In the genomic region with DNA sequence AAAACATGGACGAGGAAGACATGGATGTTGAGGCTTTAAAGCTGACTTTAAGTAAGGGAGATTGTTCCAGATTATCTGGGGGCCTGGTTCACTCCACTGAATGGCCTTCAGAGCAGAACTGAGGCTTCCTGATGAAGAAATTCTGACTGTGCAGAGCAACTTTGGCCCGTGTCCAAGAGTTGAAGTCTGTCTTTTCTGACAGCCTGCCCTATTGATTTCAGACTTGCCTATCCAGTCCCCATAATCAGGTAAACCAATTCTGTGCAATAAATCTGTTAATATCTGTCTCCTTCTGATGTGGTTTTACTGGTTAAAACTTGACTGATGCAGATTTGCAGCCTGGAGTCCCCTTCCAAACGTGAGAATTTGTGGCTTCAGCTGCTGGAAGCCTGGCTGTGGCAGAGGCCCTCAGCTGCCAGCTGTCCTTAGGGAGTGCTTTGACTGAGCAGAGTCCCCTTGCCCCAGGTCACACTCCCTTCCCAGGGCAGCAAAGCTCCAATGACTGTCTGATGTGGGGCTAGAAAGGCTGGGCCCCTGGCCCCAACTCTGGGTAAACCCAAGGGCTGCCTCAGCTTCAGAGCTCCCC, we compare ENCODE assay signal across 11 cellular contexts.
A peak's percentile ranks its signal among the peaks of the same experiment; 100 is the strongest.
DNase-seq lines count a peak whose midpoint lies in the region; ATAC-seq and TF ChIP-seq lines count a peak whose summit lies in the region.
"Had no signal": no experiment of that assay in that cellular context is flagged by ENCODE, and none has a peak within 500 bp of the region (broad histone marks: within the 10 kb centered on the region; RNA-seq: fewer than 3 reads in every experiment).

No MANE protein-coding gene starts in this region.

- no peaks in the 10 kb centered on the region for H3K36me3 ChIP-seq in MG63
- H3K36me3 ChIP-seq in adipocyte (ENCODE audit: control insufficient read depth, insufficient read depth, low read length, severe bottlenecking) = no peaks in the 10 kb centered on the region
- no peaks in the 10 kb centered on the region for H3K36me3 ChIP-seq in right lobe of liver
- H3K36me3 ChIP-seq in endodermal cell (ENCODE audit: control insufficient read depth, insufficient read depth, low read length) = no peaks in the 10 kb centered on the region

- peak overlapping the region; percentile 35 for H3K27ac Mint-ChIP-seq in CD4-positive, alpha-beta T cell
- no peak overlapping the region for H3K27ac Mint-ChIP-seq in HFFc6
- no peak overlapping the region for H3K27ac Mint-ChIP-seq in endodermal cell
- H3K27ac Mint-ChIP-seq: activated CD4-positive, alpha-beta T cell treated with anti-CD3 and anti-CD28 coated beads, Interleukin-2, amount 10 ng/mL, durations not matched to agents 24 days and 14 days; progenitor cell of endocrine pancreas had no signal

- no peaks in the 10 kb centered on the region for H3K27me3 ChIP-seq in CD4-positive, alpha-beta T cell (ENCODE audit: control insufficient read depth, insufficient read depth, low read length)
- H3K27me3 ChIP-seq in MG63 (no peaks in the 10 kb centered on the region), adipocyte (replicated peaks; ENCODE audit: control insufficient read depth, insufficient read depth, low read length) (peaks cover 20% of the 10 kb centered on the region), right lobe of liver (no peaks in the 10 kb centered on the region), endodermal cell (ENCODE audit: control insufficient read depth, insufficient read depth, low read length, poor library complexity, severe bottlenecking) (no peaks in the 10 kb centered on the region)

- no peak overlapping the region for H3K27ac ChIP-seq in CD4-positive, alpha-beta T cell (ENCODE audit: low read depth, low read length)
- H3K27ac ChIP-seq in right lobe of liver (no peak overlapping the region), endodermal cell (ENCODE audit: low read depth, low read length) (no peak overlapping the region)

- ATAC-seq in CD4-positive, alpha-beta T cell (ENCODE audit: poor library complexity) = peak; percentile 34
- ATAC-seq in right lobe of liver (peak; percentile 70 to 90 (median 86)), GM19397 (IDR thresholded peaks at IDR 0.05; ENCODE audit: unreplicated experiment) (no peak)

- H3K4me3 Mint-ChIP-seq in CD4-positive, alpha-beta T cell = no peak overlapping the region
- H3K4me3 Mint-ChIP-seq in HFFc6 (no peak overlapping the region), endodermal cell (no peak overlapping the region)
- H3K4me3 Mint-ChIP-seq: activated CD4-positive, alpha-beta T cell treated with anti-CD3 and anti-CD28 coated beads, Interleukin-2, amount 10 ng/mL, durations not matched to agents 24 days and 14 days had no signal

- H3K9ac ChIP-seq in adipocyte (ENCODE audit: low read length) = peak overlapping the region; percentile 28
- no peak overlapping the region for H3K9ac ChIP-seq in endodermal cell (ENCODE audit: extremely low read depth, low read length, poor library complexity, severe bottlenecking)

- no peak for TF ChIP-seq CTCF in CD4-positive, alpha-beta T cell (IDR thresholded peaks at IDR 0.05)
- TF ChIP-seq CTCF in right lobe of liver (IDR thresholded peaks at IDR 0.05) (no peak), HFFc6 (IDR thresholded peaks at IDR 0.05) (no peak), endodermal cell (conservative IDR thresholded peaks at IDR 0.05) (no peak)

- peak in 3 of 10 experiments; percentile 4 to 16 (median 9) for DNase-seq in CD4-positive, alpha-beta T cell
- DNase-seq in MG63 = peak; percentile 9
- peak; percentile 52 for DNase-seq in adipocyte (ENCODE audit: low read depth)
- peak in 2 of 3 donors; percentile 62 to 76 for DNase-seq in right lobe of liver
- DNase-seq in HPDE6-E6E7 (ENCODE audit: extremely low spot score) = no peak
- DNase-seq in HFFc6 = no peak
- DNase-seq in endodermal cell = no peak
- DNase-seq: activated CD4-positive, alpha-beta T cell treated with anti-CD3 and anti-CD28 coated beads, Interleukin-2, amount 10 ng/mL, durations not matched to agents 24 days and 14 days; cerebellar nuclear complex had no signal

- H3K4me3 ChIP-seq in MG63 (no peak overlapping the region), adipocyte (ENCODE audit: low read length) (no peak overlapping the region), right lobe of liver (no peak overlapping the region), endodermal cell (ENCODE audit: low read length) (no peak overlapping the region)

- intact Hi-C loops in CD4-positive, alpha-beta T cell (cut with DNase I, micrococcal nuclease) = no loop called here
- intact Hi-C loops in right lobe of liver (cut with DNase I) = no loop called here

- CTCF ChIA-PET in CD4-positive, alpha-beta T cell (lab: Charles Lee) = interaction anchor here (1.3 kb wide), 1 partner anchor 9 kb away, joined by 3 read pairs; no protein-coding TSS in a partner anchor

- TF ChIP-seq POLR2A in right lobe of liver (IDR thresholded peaks at IDR 0.05) = no peak

- peaks cover 38% of the 10 kb centered on the region for H3K4me1 Mint-ChIP-seq in CD4-positive, alpha-beta T cell (ENCODE audit: low read depth)
- H3K4me1 Mint-ChIP-seq in HFFc6 (ENCODE audit: low read depth) = no peaks in the 10 kb centered on the region
- peaks cover 13% of the 10 kb centered on the region for H3K4me1 Mint-ChIP-seq in endodermal cell

- H3K36me3 Mint-ChIP-seq in CD4-positive, alpha-beta T cell (ENCODE audit: low read depth) = no peaks in the 10 kb centered on the region
- H3K36me3 Mint-ChIP-seq in HFFc6 (ENCODE audit: low read depth) (no peaks in the 10 kb centered on the region), endodermal cell (ENCODE audit: low read depth) (no peaks in the 10 kb centered on the region)

- POLR2A ChIA-PET in CD4-positive, alpha-beta T cell (lab: Charles Lee) = interaction anchor here (0.7 to 1.1 kb wide), 3 partner anchors 37 to 311 kb away, joined by 3 read pairs; a partner anchor contains a TSS

- H3K9me3 ChIP-seq in CD4-positive, alpha-beta T cell (ENCODE audit: control insufficient read depth, low read length) = no peaks in the 10 kb centered on the region
- no peaks in the 10 kb centered on the region for H3K9me3 ChIP-seq in MG63
- H3K9me3 ChIP-seq in adipocyte (ENCODE audit: control insufficient read depth, low read length) = no peaks in the 10 kb centered on the region
- no peaks in the 10 kb centered on the region for H3K9me3 ChIP-seq in right lobe of liver
- H3K9me3 ChIP-seq in endodermal cell (ENCODE audit: control insufficient read depth, low read length) = no peaks in the 10 kb centered on the region

- H3K4me1 ChIP-seq in adipocyte (ENCODE audit: control insufficient read depth, insufficient read depth, low read length) (peaks cover 32% of the 10 kb centered on the region), right lobe of liver (peaks cover 0 to 12% (median 6%) of the 10 kb centered on the region in 4 donors), endodermal cell (ENCODE audit: control insufficient read depth, insufficient read depth, low read length) (no peaks in the 10 kb centered on the region)

- no peaks in the 10 kb centered on the region for H3K27me3 Mint-ChIP-seq in CD4-positive, alpha-beta T cell
- H3K27me3 Mint-ChIP-seq in HFFc6 (ENCODE audit: insufficient read depth) (peaks cover 21% of the 10 kb centered on the region), endodermal cell (ENCODE audit: insufficient read depth) (peaks cover 6% of the 10 kb centered on the region)

- no peaks in the 10 kb centered on the region for H3K9me3 Mint-ChIP-seq in CD4-positive, alpha-beta T cell
- no peaks in the 10 kb centered on the region for H3K9me3 Mint-ChIP-seq in HFFc6
- no peaks in the 10 kb centered on the region for H3K9me3 Mint-ChIP-seq in endodermal cell
- H3K9me3 Mint-ChIP-seq: activated CD4-positive, alpha-beta T cell treated with anti-CD3 and anti-CD28 coated beads, Interleukin-2, amount 10 ng/mL, durations not matched to agents 24 days and 14 days had no signal

- WGBS in right lobe of liver (ENCODE audit: insufficient coverage, low coverage, low lambda C conversion rate, missing lambda C conversion rate) = 6% methylated on average over 3 of the region's 3 CpGs
- 88 to 89% methylated on average over 2 to 3 of the region's 3 CpGs for WGBS in endodermal cell (ENCODE audit: insufficient coverage in 1 of 2, insufficient read length in 1 of 2), 2 experiments

Comparison
In these comparisons a context has a peak if more than half of its experiments do, and no peak if none do; other contexts are left out.
1. DNase-seq: peak in MG63 (single experiment), adipocyte (single experiment) and right lobe of liver (2 of 3); none in HPDE6-E6E7 (single experiment), HFFc6 (single experiment) and endodermal cell (single experiment).